Comparison of ENCODE assay signal across 13 cellular contexts in genomic region chr7:92255308-92255707, GRCh38. TPM values are rescaled to one million over a fixed set of nuclear protein-coding genes. Genes with fewer than 3 reads are reported as not detected.
DNase-seq lines count a peak whose midpoint lies in the region; ATAC-seq and TF ChIP-seq lines count a peak whose summit lies in the region.
"Had no signal": no experiment of that assay in that cellular context is flagged by ENCODE, and none has a peak within 500 bp of the region (broad histone marks: within the 10 kb centered on the region; RNA-seq: fewer than 3 reads in every experiment).

No MANE protein-coding gene starts in this region.

- no peak overlapping the region for H3K4me2 ChIP-seq in PC-9

- no peak overlapping the region; the same call in 1 of the 2 replicates for H3K4me3 ChIP-seq in PC-9
- no peak overlapping the region for H3K4me3 ChIP-seq in H7 (ENCODE audit: insufficient read depth, low read depth, low read length)

- peaks cover 7% of the 10 kb centered on the region; the same call in 1 of the 2 replicates for H3K9me3 ChIP-seq in PC-9 (ENCODE audit: insufficient read depth, low read depth)

- BruUV-seq in PC-9 (replicated peaks; lab: Mats Ljungman, UMichigan) = no TSS peak

- DNase-seq in Ammon's horn (ENCODE audit: low spot score) (peak; percentile 8), PC-9 (peak; percentile 30 to 56), dedifferentiated amniotic fluid mesenchymal stem cell (ENCODE audit: extremely low spot score) (peak; percentile 20), osteocyte (ENCODE audit: extremely low spot score, unreplicated experiment) (no peak), H7 (no peak)
- DNase-seq in stimulated activated CD4-positive, alpha-beta T cell treated with anti-CD3 and anti-CD28 coated beads, Interleukin-15, amount 100 ng/mL, for 24 hours = no peak
- DNase-seq: activated B cell treated with CpG ODN at 0.5 μM for 24 hours; activated gamma-delta T cell; Caco-2; RPMI8226; stimulated activated naive B cell treated with anti-CD40 and anti-IgM and Interleukin-4, amounts not matched to agents 10 μg/mL and 1 μg/mL and 100 μg/mL, for 72 hours had no signal

- H3K4me3 Mint-ChIP-seq in osteocyte (ENCODE audit: unreplicated experiment) = no peak overlapping the region
- H3K4me3 Mint-ChIP-seq: activated B cell treated with CpG ODN at 0.5 μM for 24 hours; stimulated activated naive B cell treated with anti-CD40 and anti-IgM and Interleukin-4, amounts not matched to agents 10 μg/mL and 1 μg/mL and 100 μg/mL, for 72 hours had no signal

- no peak overlapping the region for H2AFZ ChIP-seq in PC-9

- CTCF ChIA-PET in PC-9 (lab: Charles Lee) = no interaction called here

- ATAC-seq in HG02588 (IDR thresholded peaks at IDR 0.05; ENCODE audit: unreplicated experiment) (no peak), GM21825 (IDR thresholded peaks at IDR 0.05; ENCODE audit: unreplicated experiment) (no peak)
- ATAC-seq: stimulated activated naive B cell treated with anti-CD40 and anti-IgM and Interleukin-4, amounts not matched to agents 10 μg/mL and 1 μg/mL and 100 μg/mL, for 72 hours had no signal

- H3K36me3 Mint-ChIP-seq in osteocyte (ENCODE audit: unreplicated experiment) = peaks cover 4% of the 10 kb centered on the region

- no peaks in the 10 kb centered on the region for H3K27me3 Mint-ChIP-seq in osteocyte (ENCODE audit: unreplicated experiment)
- H3K27me3 Mint-ChIP-seq: activated B cell treated with CpG ODN at 0.5 μM for 24 hours; stimulated activated naive B cell treated with anti-CD40 and anti-IgM and Interleukin-4, amounts not matched to agents 10 μg/mL and 1 μg/mL and 100 μg/mL, for 72 hours had no signal

- peaks cover 16% of the 10 kb centered on the region for H3F3A ChIP-seq in PC-9 (ENCODE audit: insufficient read depth, low read depth)

- POLR2A ChIA-PET in PC-9 (lab: Charles Lee; ENCODE audit: unreplicated experiment) = interaction anchor here (0.5 to 0.6 kb wide), 3 partner anchors 9 to 508 kb away, joined by 3 to 4 read pairs (median 3); partner anchors contain the start of genes ANKIB1 and KRIT1

- H4K20me1 ChIP-seq in PC-9 (ENCODE audit: insufficient read depth) = no peaks in the 10 kb centered on the region

- peak overlapping the region; percentile 23 for H3K27ac ChIP-seq in PC-9

- peaks cover 4% of the 10 kb centered on the region; the same call in 1 of the 2 replicates for H3K9me2 ChIP-seq in PC-9 (ENCODE audit: insufficient read depth)

- no peaks in the 10 kb centered on the region for H3K27me3 ChIP-seq in PC-9 (ENCODE audit: insufficient read depth, low read depth)
- no peaks in the 10 kb centered on the region for H3K27me3 ChIP-seq in H7 (ENCODE audit: control insufficient read depth, insufficient read depth, low read length)

- peaks cover 34% of the 10 kb centered on the region for H3K4me1 Mint-ChIP-seq in osteocyte (ENCODE audit: unreplicated experiment)

- peaks cover 16% of the 10 kb centered on the region for H3K4me1 ChIP-seq in PC-9 (replicated peaks; ENCODE audit: insufficient read depth)
- H3K4me1 ChIP-seq: Caco-2 had no signal

- TF ChIP-seq CTCF in PC-9 (conservative IDR thresholded peaks at IDR 0.05) (no peak), osteocyte (IDR thresholded peaks at IDR 0.05) (no peak)

- intact Hi-C loops in PC-9 (cut with micrococcal nuclease; ENCODE audit: unreplicated experiment) = no loop called here

- H3K9me3 Mint-ChIP-seq in osteocyte (ENCODE audit: unreplicated experiment) = peaks cover 4% of the 10 kb centered on the region
- H3K9me3 Mint-ChIP-seq: activated B cell treated with CpG ODN at 0.5 μM for 24 hours had no signal

- peaks cover 7% of the 10 kb centered on the region for H3K36me3 ChIP-seq in PC-9 (ENCODE audit: low read depth)
- no peaks in the 10 kb centered on the region for H3K36me3 ChIP-seq in H7 (replicated peaks; ENCODE audit: control insufficient read depth, insufficient read depth, low read length)

- peak overlapping the region; percentile 61 for H3K27ac Mint-ChIP-seq in osteocyte (ENCODE audit: unreplicated experiment)
- H3K27ac Mint-ChIP-seq: activated B cell treated with CpG ODN at 0.5 μM for 24 hours; stimulated activated naive B cell treated with anti-CD40 and anti-IgM and Interleukin-4, amounts not matched to agents 10 μg/mL and 1 μg/mL and 100 μg/mL, for 72 hours had no signal

- peaks cover 92% of the 10 kb centered on the region for H3K79me2 ChIP-seq in PC-9 (ENCODE audit: low read depth)

RNA-seq across cellular contexts. Expression of gene ANKIB1, which starts 9.5 kb away (rescaled TPM):
- total RNA-seq in PC-9 (2021) (78.2 and 116 TPM in 2 replicates), osteocyte (63.8 and 74.8 TPM in 2 replicates)
- 17.5 and 26.4 TPM in 2 replicates for total RNA-seq in H7 (2014; rRNA removed; shearing (Covaris generic))

RNA-seq across cellular contexts. Expression of gene KRIT1, which starts 9.6 kb away (rescaled TPM):
- total RNA-seq in PC-9 (2021) = 46.6 and 52.6 TPM in 2 replicates
- 38.3 and 40.3 TPM in 2 replicates for total RNA-seq in osteocyte
- 18.3 and 19.8 TPM in 2 replicates for total RNA-seq in H7 (2014; rRNA removed; shearing (Covaris generic))

Comparison
In these comparisons a context has a peak if more than half of its experiments do, and no peak if none do; other contexts are left out.
1. DNase-seq: peak in Ammon's horn (single experiment), PC-9 (2 of 2) and dedifferentiated amniotic fluid mesenchymal stem cell (single experiment); none in osteocyte (single experiment), stimulated activated CD4-positive, alpha-beta T cell treated with anti-CD3 and anti-CD28 coated beads, Interleukin-15, amount 100 ng/mL, for 24 hours (single experiment) and H7 (single experiment).